Comparison of ENCODE assay signal across 11 cellular contexts in genomic region chr6:106462923-106463557, GRCh38.
"Had no signal": no experiment of that assay in that cellular context is flagged by ENCODE, and none has a peak within 500 bp of the region (broad histone marks: within the 10 kb centered on the region; RNA-seq: fewer than 3 reads in every experiment).

No MANE protein-coding gene starts in this region.

- H3K9me3 ChIP-seq: HAP-1 had no signal

- H3K4me2 ChIP-seq: GM23338 had no signal

- FAIRE-seq: H1, H54 had no signal

- H3K27ac ChIP-seq: GM23248 had no signal

- ATAC-seq: GM23338, HCT116 had no signal

- H2AFZ ChIP-seq: GM23248, GM23338 had no signal

- H3K4me3 ChIP-seq: GM23248, GM23338, HAP-1 had no signal

- H3K9ac ChIP-seq: GM23248 had no signal

- DNase-seq: GM23248, GOT3, H7, H9, HCEC 1CT, HFFc6 had no signal

- H3K36me3 ChIP-seq: HAP-1 had no signal
